ENCODE assay signal across 1 cellular context in genomic region chr14:68962681-68963080, GRCh38.
TF ChIP-seq lines count a peak whose summit lies in the region.

No MANE protein-coding gene starts in this region.

TF ChIP-seq in IMR-90, 13 proteins besides CTCF, POLR2A, EP300 and RAD21:
- no peak for TF ChIP-seq RFX5 (IDR thresholded peaks at IDR 0.05; ENCODE audit: low read depth, low read length)
- no peak for TF ChIP-seq RCOR1 (IDR thresholded peaks at IDR 0.05; ENCODE audit: insufficient replicate concordance, low read length)
- no peak for TF ChIP-seq ELK1 (IDR thresholded peaks at IDR 0.05; ENCODE audit: borderline replicate concordance, low read depth, low read length)
- TF ChIP-seq MAFK (IDR thresholded peaks at IDR 0.05; ENCODE audit: low read depth, low read length), result no peak
- no peak for TF ChIP-seq CHD1 (IDR thresholded peaks at IDR 0.05; ENCODE audit: low read depth, low read length)
- no peak for TF ChIP-seq MAZ (IDR thresholded peaks at IDR 0.05; ENCODE audit: borderline replicate concordance, low read depth, low read length)
- no peak for TF ChIP-seq NFE2L2 (IDR thresholded peaks at IDR 0.05; ENCODE audit: low read depth, low read length)
- no peak for TF ChIP-seq MXI1 (IDR thresholded peaks at IDR 0.05; ENCODE audit: borderline replicate concordance, low read depth, low read length)
- no peak for TF ChIP-seq USF2 (IDR thresholded peaks at IDR 0.05; ENCODE audit: low read depth, low read length)
- TF ChIP-seq CEBPB (IDR thresholded peaks at IDR 0.05; ENCODE audit: low read depth, low read length), result no peak
- TF ChIP-seq FOS (IDR thresholded peaks at IDR 0.05; ENCODE audit: low read depth, low read length), result no peak
- no peak for TF ChIP-seq SMC3 (IDR thresholded peaks at IDR 0.05; ENCODE audit: low read depth, low read length)
- TF ChIP-seq BHLHE40 (IDR thresholded peaks at IDR 0.05; ENCODE audit: low read depth, low read length), result no peak
